In the genomic region with DNA sequence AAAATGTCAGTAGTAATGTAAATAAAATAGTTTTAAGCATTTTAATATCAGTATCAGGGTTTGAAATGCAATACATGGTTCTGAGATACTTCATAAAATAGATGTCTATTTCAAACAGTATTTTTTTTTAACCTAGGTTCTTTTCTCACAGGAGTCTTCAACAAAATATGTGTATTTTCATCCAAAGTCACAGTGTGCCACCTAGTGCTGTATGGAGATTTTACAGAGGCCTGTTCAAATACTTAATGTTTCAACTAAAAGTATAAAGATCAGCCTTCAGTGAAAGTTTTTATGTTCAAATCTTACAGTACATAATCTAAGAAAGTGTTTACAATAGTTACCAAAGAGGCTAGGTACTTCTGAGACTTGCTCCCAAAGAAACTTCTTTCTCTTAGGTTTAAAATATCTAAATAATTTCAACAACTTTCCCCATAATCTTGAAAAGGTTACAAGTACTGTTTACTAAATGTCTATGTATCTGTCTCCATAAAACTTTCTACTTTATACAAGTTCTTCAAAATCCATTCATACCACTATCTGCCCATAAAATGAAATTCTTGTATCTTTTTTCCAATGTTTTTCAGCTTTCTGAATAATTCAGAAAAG, we compare ENCODE assay signal across 9 cellular contexts. TPM values are rescaled to one million over a fixed set of nuclear protein-coding genes. Genes with fewer than 3 reads are reported as not detected.
A peak's percentile ranks its signal among the peaks of the same experiment; 100 is the strongest.
DNase-seq lines count a peak whose midpoint lies in the region; ATAC-seq and TF ChIP-seq lines count a peak whose summit lies in the region.
"Had no signal": no experiment of that assay in that cellular context is flagged by ENCODE, and none has a peak within 500 bp of the region (broad histone marks: within the 10 kb centered on the region; RNA-seq: fewer than 3 reads in every experiment).

No MANE protein-coding gene starts in this region.

- H3F3A ChIP-seq in neural cell (ENCODE audit: insufficient read depth, low read length, poor library complexity, severe bottlenecking): no peaks in the 10 kb centered on the region

- H3K4me2 ChIP-seq in neural cell (ENCODE audit: low read length): no peak overlapping the region

- H3K4me3 ChIP-seq in dorsolateral prefrontal cortex (no peak overlapping the region), neural cell (ENCODE audit: low read length) (no peak overlapping the region)

- H3K9me2 ChIP-seq in neural cell (ENCODE audit: insufficient read depth, low read length): no peaks in the 10 kb centered on the region

- H3K27me3 ChIP-seq in dorsolateral prefrontal cortex (no peaks in the 10 kb centered on the region), neural cell (ENCODE audit: insufficient read depth, low read depth, low read length) (no peaks in the 10 kb centered on the region)

- peaks cover 5% of the 10 kb centered on the region for H3K36me3 Mint-ChIP-seq in activated CD4-positive, alpha-beta T cell treated with anti-CD3 and anti-CD28 coated beads, Interleukin-2, amount 10 ng/mL, durations not matched to agents 7 days and 5 days (ENCODE audit: low read depth)

- H2AFZ ChIP-seq in neural cell (ENCODE audit: low read depth, low read length): no peak overlapping the region

- TF ChIP-seq CTCF in dorsolateral prefrontal cortex (IDR thresholded peaks at IDR 0.05 in 54 of 56, conservative IDR thresholded peaks at IDR 0.05 in 2 of 56; ENCODE audit: low read depth in 1 of 56, partially characterized antibody in 56 of 56) (peak in 54 of 56 donors; percentile 20 to 74 (median 52)), neural cell (IDR thresholded peaks at IDR 0.05; ENCODE audit: poor library complexity, severe bottlenecking) (peak; percentile 66)

- TF ChIP-seq RAD21 in neural cell (conservative IDR thresholded peaks at IDR 0.05): peak; percentile 75

- no peaks in the 10 kb centered on the region for H3K9me3 Mint-ChIP-seq in activated CD4-positive, alpha-beta T cell treated with anti-CD3 and anti-CD28 coated beads, Interleukin-2, amount 10 ng/mL, durations not matched to agents 7 days and 5 days
- H3K9me3 Mint-ChIP-seq: activated naive CD8-positive, alpha-beta T cell treated with anti-CD3 and anti-CD28 coated beads, Interleukin-2, amount 10 ng/mL, durations not matched to agents 7 days and 5 days had no signal

- H3K27ac Mint-ChIP-seq in activated CD4-positive, alpha-beta T cell treated with anti-CD3 and anti-CD28 coated beads, Interleukin-2, amount 10 ng/mL, durations not matched to agents 7 days and 5 days: no peak overlapping the region
- H3K27ac Mint-ChIP-seq: activated naive CD8-positive, alpha-beta T cell treated with anti-CD3 and anti-CD28 coated beads, Interleukin-2, amount 10 ng/mL, durations not matched to agents 7 days and 5 days had no signal

- no peak for TF ChIP-seq EP300 in neural cell (conservative IDR thresholded peaks at IDR 0.05; ENCODE audit: poor library complexity, severe bottlenecking)

- H3K27ac ChIP-seq in dorsolateral prefrontal cortex (no peak overlapping the region), neural cell (ENCODE audit: low read length) (no peak overlapping the region)

- H3K36me3 ChIP-seq in neural cell (ENCODE audit: insufficient read depth, low read length): no peaks in the 10 kb centered on the region

- DNase-seq in activated CD4-positive, alpha-beta T cell treated with anti-CD3 and anti-CD28 coated beads, Interleukin-2, amount 10 ng/mL, durations not matched to agents 7 days and 5 days: peak; percentile 23
- DNase-seq in activated CD4-positive, alpha-beta T cell treated with anti-CD3 and anti-CD28 coated beads, Interleukin-2, amount 50 U/mL, for 1 hour: no peak
- peak; percentile 9 for DNase-seq in NCI-H2171 (lab: John Stamatoyannopoulos, UW)
- peak in 1 of 10 donors; percentile 7 for DNase-seq in dorsolateral prefrontal cortex
- DNase-seq: activated naive CD8-positive, alpha-beta T cell treated with anti-CD3 and anti-CD28 coated beads, Interleukin-2, amount 10 ng/mL, durations not matched to agents 7 days and 5 days had no signal

- no peak for ATAC-seq in GM18858 (IDR thresholded peaks at IDR 0.05; ENCODE audit: unreplicated experiment)
- ATAC-seq in HG02571 (IDR thresholded peaks at IDR 0.05; ENCODE audit: unreplicated experiment): no peak
- ATAC-seq in HG03342 (IDR thresholded peaks at IDR 0.05; ENCODE audit: unreplicated experiment): no peak

- H3K79me2 ChIP-seq in neural cell (replicated peaks; ENCODE audit: insufficient read depth, low read length): no peaks in the 10 kb centered on the region

- H3K27me3 Mint-ChIP-seq in activated CD4-positive, alpha-beta T cell treated with anti-CD3 and anti-CD28 coated beads, Interleukin-2, amount 10 ng/mL, durations not matched to agents 7 days and 5 days: no peaks in the 10 kb centered on the region
- H3K27me3 Mint-ChIP-seq: activated naive CD8-positive, alpha-beta T cell treated with anti-CD3 and anti-CD28 coated beads, Interleukin-2, amount 10 ng/mL, durations not matched to agents 7 days and 5 days had no signal

- no peak overlapping the region for H3K9ac ChIP-seq in neural cell (ENCODE audit: low read length)

- POLR2A ChIA-PET in activated CD4-positive, alpha-beta T cell treated with anti-CD3 and anti-CD28 coated beads, Interleukin-2, amount 10 ng/mL, durations not matched to agents 7 days and 5 days (lab: Charles Lee): interaction anchor here (0.6 kb wide), 1 partner anchor 878 kb away, joined by 4 read pairs; no protein-coding TSS in a partner anchor

- no peak overlapping the region for H3K4me3 Mint-ChIP-seq in activated CD4-positive, alpha-beta T cell treated with anti-CD3 and anti-CD28 coated beads, Interleukin-2, amount 10 ng/mL, durations not matched to agents 7 days and 5 days
- H3K4me3 Mint-ChIP-seq: activated naive CD8-positive, alpha-beta T cell treated with anti-CD3 and anti-CD28 coated beads, Interleukin-2, amount 10 ng/mL, durations not matched to agents 7 days and 5 days had no signal

- peaks cover 20% of the 10 kb centered on the region for H3K4me1 Mint-ChIP-seq in activated CD4-positive, alpha-beta T cell treated with anti-CD3 and anti-CD28 coated beads, Interleukin-2, amount 10 ng/mL, durations not matched to agents 7 days and 5 days

- intact Hi-C loops in dorsolateral prefrontal cortex (cut with DNase I): loop anchor here in 1 of 2 donors (10.0 kb wide), 1 partner anchor 672 kb away; no protein-coding TSS in a partner anchor

- H4K20me1 ChIP-seq in neural cell (ENCODE audit: insufficient read depth): no peaks in the 10 kb centered on the region

- H3K9me3 ChIP-seq in neural cell (ENCODE audit: low read length): no peaks in the 10 kb centered on the region

- CTCF ChIA-PET in activated CD4-positive, alpha-beta T cell treated with anti-CD3 and anti-CD28 coated beads, Interleukin-2, amount 10 ng/mL, durations not matched to agents 7 days and 5 days (lab: Charles Lee): no interaction called here

TF ChIP-seq in neural cell, 6 proteins besides CTCF, POLR2A, EP300 and RAD21:
- TF ChIP-seq EZH2 (IDR thresholded peaks at IDR 0.05; ENCODE audit: borderline replicate concordance, insufficient read depth, low read length, poor library complexity, severe bottlenecking) (no peak), SMC3 (conservative IDR thresholded peaks at IDR 0.05; ENCODE audit: poor library complexity) (peak; percentile 67)

RNA-seq across cellular contexts. Expression of gene SCAPER, which starts 38.3 kb away (rescaled TPM):
- total RNA-seq in activated CD4-positive, alpha-beta T cell treated with anti-CD3 and anti-CD28 coated beads, Interleukin-2, amount 10 ng/mL, durations not matched to agents 7 days and 5 days: 10 to 100 TPM; 28.1 to 28.6 TPM
- total RNA-seq in dorsolateral prefrontal cortex: 100 to 1,000 TPM in 2 of 120 experiments, 10 to 100 TPM in 118; 50.1 to 102 (median 70.1) TPM
- 59.9 and 77.1 TPM in 2 replicates for polyA plus RNA-seq in neural cell
- 94.7 and 128 TPM in 2 replicates for polyA minus RNA-seq in neural cell
